In the genomic region with DNA sequence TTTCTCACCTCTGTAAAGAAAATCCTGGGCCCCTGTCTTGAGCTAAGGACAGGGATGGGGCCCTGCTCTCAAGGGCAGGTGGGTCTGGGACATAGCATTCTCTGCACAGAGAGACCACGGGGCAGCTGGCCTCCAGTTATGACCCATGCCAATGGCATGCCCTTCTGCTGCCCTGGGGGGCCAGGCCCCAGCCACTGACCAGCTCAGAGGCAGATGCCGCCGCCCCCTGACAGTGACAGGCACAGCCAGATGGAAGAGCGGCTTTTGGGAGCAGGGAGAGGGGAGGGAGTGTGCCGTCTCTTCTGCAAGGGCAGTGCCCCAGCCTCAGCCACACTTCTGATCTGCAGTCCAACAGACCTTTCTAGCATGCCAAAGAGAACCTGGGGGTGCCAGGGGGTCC, we compare ENCODE assay signal across 16 cellular contexts.
A peak's percentile ranks its signal among the peaks of the same experiment; 100 is the strongest.
DNase-seq lines count a peak whose midpoint lies in the region; ATAC-seq, FAIRE-seq and TF ChIP-seq lines count a peak whose summit lies in the region.
"Had no signal": no experiment of that assay in that cellular context is flagged by ENCODE, and none has a peak within 500 bp of the region (broad histone marks: within the 10 kb centered on the region; RNA-seq: fewer than 3 reads in every experiment).

No MANE protein-coding gene starts in this region.

- no peak overlapping the region for H3K9ac ChIP-seq in PC-3 (ENCODE audit: low read length)
- no peak overlapping the region for H3K9ac ChIP-seq in endothelial cell of umbilical vein (replicated peaks; ENCODE audit: extremely low read depth, insufficient read depth, low read length)

- TF ChIP-seq CTCF in PC-3 (conservative IDR thresholded peaks at IDR 0.05; ENCODE audit: low read depth, low read length) (no peak), endothelial cell of umbilical vein (IDR thresholded peaks at IDR 0.05; ENCODE audit: extremely low read depth in 1 of 2, insufficient read depth in 1 of 2, low read depth in 1 of 2, low read length in 2 of 2) (no peak), psoas muscle (IDR thresholded peaks at IDR 0.05) (no peak)

- BruUV-seq in PC-3 (replicated peaks; lab: Mats Ljungman, UMichigan) (no TSS peak), endothelial cell of umbilical vein (replicated peaks; lab: Mats Ljungman, UMichigan) (no TSS peak)

- CTCF ChIA-PET in PC-3 (lab: Charles Lee): no interaction called here
- CTCF ChIA-PET in endothelial cell of umbilical vein (lab: Charles Lee): interaction anchor here (1.1 to 3.2 kb wide), 9 partner anchors 8 to 144 kb away, joined by 3 to 21 read pairs (median 7); no protein-coding TSS in a partner anchor

- DNase-seq in EH (ENCODE audit: low read depth) (peak; percentile 64), PC-3 (no peak), endothelial cell of umbilical vein (ENCODE audit: low read depth, low spot score) (no peak), psoas muscle (peak in 1 of 2 donors; percentile 59)
- DNase-seq in activated CD4-positive, alpha-beta T cell treated with anti-CD3 and anti-CD28 coated beads for 4 hours: no peak
- no peak for DNase-seq in activated T-helper 2 cell treated with anti-CD3 and anti-CD28 coated beads, Interferon-gamma antibody, Interleukin-2, Interleukin-4, amounts not matched to agents 10 μg/mL and 5 μg/mL and 100 μg/mL, durations not matched to agents 14 hours and 24 hours and 36 hours (ENCODE audit: low spot score)
- DNase-seq in stimulated activated CD8-positive, alpha-beta memory T cell treated with anti-CD3 and anti-CD28 coated beads, Interleukin-4, amount 100 ng/mL, for 48 hours: no peak
- DNase-seq: activated CD4-positive, alpha-beta T cell treated with anti-CD3 and anti-CD28 coated beads, Interleukin-2, amount 10 ng/mL, durations not matched to agents 7 days and 5 days; activated naive CD8-positive, alpha-beta T cell treated with anti-CD3 and anti-CD28 coated beads, Interleukin-2, amount 10 ng/mL, durations not matched to agents 7 days and 5 days; activated T-cell treated with anti-CD3 and anti-CD28 coated beads, Interleukin-2, amount 50 U/mL, for 1 hour; Caco-2; GF-D8; NCI-H2171 treated with DMSO at 0.1 percent for 48 hours; testis had no signal

- dilution Hi-C loops in endothelial cell of umbilical vein (cut with MboI; ENCODE audit: extremely low pct_ligation_motif_present, low sequenced_read_pairs): no loop called here

- WGBS in psoas muscle, 3 donors: 59 to 73% (median 69%) methylated on average over 5 of the region's 5 CpGs

- H3K27ac ChIP-seq in PC-3 (ENCODE audit: low read length): no peak overlapping the region
- H3K27ac ChIP-seq in endothelial cell of umbilical vein (ENCODE audit: insufficient read depth, low read depth, low read length): peak overlapping the region; percentile 95
- H3K27ac ChIP-seq in psoas muscle: no peak overlapping the region
- H3K27ac ChIP-seq: testis had no signal

- no peak overlapping the region for H3K27ac Mint-ChIP-seq in activated T-helper 2 cell treated with anti-CD3 and anti-CD28 coated beads, Interferon-gamma antibody, Interleukin-2, Interleukin-4, amounts not matched to agents 10 μg/mL and 5 μg/mL and 100 μg/mL, durations not matched to agents 14 hours and 24 hours and 36 hours
- H3K27ac Mint-ChIP-seq: activated CD4-positive, alpha-beta T cell treated with anti-CD3 and anti-CD28 coated beads, Interleukin-2, amount 10 ng/mL, durations not matched to agents 7 days and 5 days; activated naive CD8-positive, alpha-beta T cell treated with anti-CD3 and anti-CD28 coated beads, Interleukin-2, amount 10 ng/mL, durations not matched to agents 7 days and 5 days had no signal

- H3F3A ChIP-seq in PC-3 (ENCODE audit: low read length, unreplicated experiment): peaks cover 3% of the 10 kb centered on the region

- no peaks in the 10 kb centered on the region for H3K9me2 ChIP-seq in PC-3 (replicated peaks; ENCODE audit: low read length)

- no peak overlapping the region for H3K4me3 Mint-ChIP-seq in activated T-helper 2 cell treated with anti-CD3 and anti-CD28 coated beads, Interferon-gamma antibody, Interleukin-2, Interleukin-4, amounts not matched to agents 10 μg/mL and 5 μg/mL and 100 μg/mL, durations not matched to agents 14 hours and 24 hours and 36 hours (ENCODE audit: low read depth)
- H3K4me3 Mint-ChIP-seq: activated CD4-positive, alpha-beta T cell treated with anti-CD3 and anti-CD28 coated beads, Interleukin-2, amount 10 ng/mL, durations not matched to agents 7 days and 5 days; activated naive CD8-positive, alpha-beta T cell treated with anti-CD3 and anti-CD28 coated beads, Interleukin-2, amount 10 ng/mL, durations not matched to agents 7 days and 5 days had no signal

- no peaks in the 10 kb centered on the region for H3K36me3 ChIP-seq in PC-3 (ENCODE audit: low read depth, low read length)
- no peaks in the 10 kb centered on the region for H3K36me3 ChIP-seq in endothelial cell of umbilical vein (ENCODE audit: control insufficient read depth in 2 of 2, extremely low read depth in 1 of 2, insufficient read depth in 2 of 2, low read length in 2 of 2)
- no peaks in the 10 kb centered on the region for H3K36me3 ChIP-seq in psoas muscle (ENCODE audit: insufficient read depth in 1 of 2, low read depth in 1 of 2)

- H4K20me1 ChIP-seq in PC-3 (ENCODE audit: low read length): no peaks in the 10 kb centered on the region
- no peaks in the 10 kb centered on the region for H4K20me1 ChIP-seq in endothelial cell of umbilical vein (replicated peaks; ENCODE audit: control insufficient read depth, extremely low read depth, insufficient read depth, low read length)

- no peak for TF ChIP-seq POLR2A in endothelial cell of umbilical vein (IDR thresholded peaks at IDR 0.05; ENCODE audit: low read depth, low read length)

- no peaks in the 10 kb centered on the region for H3K4me1 Mint-ChIP-seq in activated T-helper 2 cell treated with anti-CD3 and anti-CD28 coated beads, Interferon-gamma antibody, Interleukin-2, Interleukin-4, amounts not matched to agents 10 μg/mL and 5 μg/mL and 100 μg/mL, durations not matched to agents 14 hours and 24 hours and 36 hours (ENCODE audit: low read depth)
- H3K4me1 Mint-ChIP-seq: activated CD4-positive, alpha-beta T cell treated with anti-CD3 and anti-CD28 coated beads, Interleukin-2, amount 10 ng/mL, durations not matched to agents 7 days and 5 days; activated naive CD8-positive, alpha-beta T cell treated with anti-CD3 and anti-CD28 coated beads, Interleukin-2, amount 10 ng/mL, durations not matched to agents 7 days and 5 days had no signal

- H3K9me1 ChIP-seq in endothelial cell of umbilical vein (replicated peaks; ENCODE audit: control insufficient read depth, extremely low read depth, insufficient read depth, low read length): no peaks in the 10 kb centered on the region

- H3K9me3 ChIP-seq in PC-3 (ENCODE audit: low read length) (no peaks in the 10 kb centered on the region), endothelial cell of umbilical vein (replicated peaks; ENCODE audit: control insufficient read depth, insufficient read depth, low read length) (no peaks in the 10 kb centered on the region), psoas muscle (no peaks in the 10 kb centered on the region)
- H3K9me3 ChIP-seq: Caco-2, testis had no signal

- FAIRE-seq in endothelial cell of umbilical vein (lab: Jason Lieb, UNC): no peak
- FAIRE-seq: K562 had no signal

- H3K4me3 ChIP-seq in PC-3 (ENCODE audit: low read length): no peak overlapping the region
- no peak overlapping the region for H3K4me3 ChIP-seq in endothelial cell of umbilical vein (replicated peaks in 1 of 3; ENCODE audit: insufficient read depth in 1 of 3, low read depth in 1 of 3, low read length in 3 of 3)
- H3K4me3 ChIP-seq in psoas muscle: no peak overlapping the region
- H3K4me3 ChIP-seq: K562, testis had no signal

- H3K79me2 ChIP-seq in PC-3 (ENCODE audit: low read length): no peaks in the 10 kb centered on the region
- H3K79me2 ChIP-seq in endothelial cell of umbilical vein (ENCODE audit: control insufficient read depth, insufficient read depth, low read length): no peaks in the 10 kb centered on the region

- H3K4me1 ChIP-seq in PC-3 (ENCODE audit: insufficient read depth, low read length): peaks cover 35% of the 10 kb centered on the region
- peaks cover 34% of the 10 kb centered on the region for H3K4me1 ChIP-seq in endothelial cell of umbilical vein (ENCODE audit: control insufficient read depth, extremely low read depth, insufficient read depth, low read length)
- no peaks in the 10 kb centered on the region for H3K4me1 ChIP-seq in psoas muscle
- H3K4me1 ChIP-seq: Caco-2, testis had no signal

- ATAC-seq in PC-3 (no peak), psoas muscle (peak; percentile 30 to 51 (median 46)), HG02623 (IDR thresholded peaks at IDR 0.05; ENCODE audit: unreplicated experiment) (no peak)
- ATAC-seq: K562 had no signal

- H3K4me2 ChIP-seq in PC-3 (ENCODE audit: low read length): 0 out of 2 replicates have a peak overlapping the region, but pooled peaks have one; percentile 76
- peak overlapping the region; percentile 18 for H3K4me2 ChIP-seq in endothelial cell of umbilical vein (ENCODE audit: insufficient read depth, low read length)

- POLR2A ChIA-PET in PC-3 (lab: Charles Lee; ENCODE audit: unreplicated experiment): no interaction called here
- POLR2A ChIA-PET in endothelial cell of umbilical vein (lab: Charles Lee): no interaction called here

- H2AFZ ChIP-seq in PC-3 (ENCODE audit: low read length) (no peak overlapping the region), endothelial cell of umbilical vein (ENCODE audit: low read depth, low read length) (no peak overlapping the region)

- H3K27me3 Mint-ChIP-seq in activated T-helper 2 cell treated with anti-CD3 and anti-CD28 coated beads, Interferon-gamma antibody, Interleukin-2, Interleukin-4, amounts not matched to agents 10 μg/mL and 5 μg/mL and 100 μg/mL, durations not matched to agents 14 hours and 24 hours and 36 hours (ENCODE audit: low read depth): no peaks in the 10 kb centered on the region
- H3K27me3 Mint-ChIP-seq: activated naive CD8-positive, alpha-beta T cell treated with anti-CD3 and anti-CD28 coated beads, Interleukin-2, amount 10 ng/mL, durations not matched to agents 7 days and 5 days had no signal

- no peaks in the 10 kb centered on the region for H3K36me3 Mint-ChIP-seq in activated T-helper 2 cell treated with anti-CD3 and anti-CD28 coated beads, Interferon-gamma antibody, Interleukin-2, Interleukin-4, amounts not matched to agents 10 μg/mL and 5 μg/mL and 100 μg/mL, durations not matched to agents 14 hours and 24 hours and 36 hours (ENCODE audit: low read depth)
- H3K36me3 Mint-ChIP-seq: activated naive CD8-positive, alpha-beta T cell treated with anti-CD3 and anti-CD28 coated beads, Interleukin-2, amount 10 ng/mL, durations not matched to agents 7 days and 5 days had no signal

- peaks cover 3% of the 10 kb centered on the region for H3K9me3 Mint-ChIP-seq in activated T-helper 2 cell treated with anti-CD3 and anti-CD28 coated beads, Interferon-gamma antibody, Interleukin-2, Interleukin-4, amounts not matched to agents 10 μg/mL and 5 μg/mL and 100 μg/mL, durations not matched to agents 14 hours and 24 hours and 36 hours
- H3K9me3 Mint-ChIP-seq: activated CD4-positive, alpha-beta T cell treated with anti-CD3 and anti-CD28 coated beads, Interleukin-2, amount 10 ng/mL, durations not matched to agents 7 days and 5 days; activated naive CD8-positive, alpha-beta T cell treated with anti-CD3 and anti-CD28 coated beads, Interleukin-2, amount 10 ng/mL, durations not matched to agents 7 days and 5 days had no signal

- intact Hi-C loops in PC-3 (cut with micrococcal nuclease): loop anchor here (5.0 kb wide), 1 partner anchor 36 kb away; no protein-coding TSS in a partner anchor
- intact Hi-C loops in endothelial cell of umbilical vein (cut with micrococcal nuclease): loop anchor here (2.0 to 5.0 kb wide), 2 partner anchors 17 to 226 kb away; no protein-coding TSS in a partner anchor
- intact Hi-C loops in psoas muscle (cut with DNase I): no loop called here
- intact Hi-C loops in activated T-helper 2 cell treated with anti-CD3 and anti-CD28 coated beads, Interferon-gamma antibody, Interleukin-2, Interleukin-4, amounts not matched to agents 10 μg/mL and 5 μg/mL and 100 μg/mL, durations not matched to agents 14 hours and 24 hours and 36 hours (cut with micrococcal nuclease): no loop called here

- H3K27me3 ChIP-seq in PC-3 (ENCODE audit: low read length): no peaks in the 10 kb centered on the region
- H3K27me3 ChIP-seq in endothelial cell of umbilical vein (ENCODE audit: control insufficient read depth in 2 of 2, insufficient read depth in 2 of 2, low read length in 2 of 2): no peaks in the 10 kb centered on the region
- H3K27me3 ChIP-seq in psoas muscle (ENCODE audit: insufficient read depth in 3 of 3, low read length in 2 of 3): peaks cover 0 to 4% (median 0%) of the 10 kb centered on the region in 3 donors
- H3K27me3 ChIP-seq: testis had no signal

Comparison
In these comparisons a context has a peak if more than half of its experiments do, and no peak if none do; other contexts are left out.
1. ATAC-seq: peak in psoas muscle (4 of 4); none in PC-3 (single experiment) and HG02623 (single experiment).
2. intact Hi-C loops: an anchor here in PC-3 (5.0 kb wide) and endothelial cell of umbilical vein (2.0 to 5.0 kb wide); none called in psoas muscle and activated T-helper 2 cell treated with anti-CD3 and anti-CD28 coated beads, Interferon-gamma antibody, Interleukin-2, Interleukin-4, amounts not matched to agents 10 μg/mL and 5 μg/mL and 100 μg/mL, durations not matched to agents 14 hours and 24 hours and 36 hours.